Comparison of ENCODE assay signal across 11 cellular contexts in the genomic region with DNA sequence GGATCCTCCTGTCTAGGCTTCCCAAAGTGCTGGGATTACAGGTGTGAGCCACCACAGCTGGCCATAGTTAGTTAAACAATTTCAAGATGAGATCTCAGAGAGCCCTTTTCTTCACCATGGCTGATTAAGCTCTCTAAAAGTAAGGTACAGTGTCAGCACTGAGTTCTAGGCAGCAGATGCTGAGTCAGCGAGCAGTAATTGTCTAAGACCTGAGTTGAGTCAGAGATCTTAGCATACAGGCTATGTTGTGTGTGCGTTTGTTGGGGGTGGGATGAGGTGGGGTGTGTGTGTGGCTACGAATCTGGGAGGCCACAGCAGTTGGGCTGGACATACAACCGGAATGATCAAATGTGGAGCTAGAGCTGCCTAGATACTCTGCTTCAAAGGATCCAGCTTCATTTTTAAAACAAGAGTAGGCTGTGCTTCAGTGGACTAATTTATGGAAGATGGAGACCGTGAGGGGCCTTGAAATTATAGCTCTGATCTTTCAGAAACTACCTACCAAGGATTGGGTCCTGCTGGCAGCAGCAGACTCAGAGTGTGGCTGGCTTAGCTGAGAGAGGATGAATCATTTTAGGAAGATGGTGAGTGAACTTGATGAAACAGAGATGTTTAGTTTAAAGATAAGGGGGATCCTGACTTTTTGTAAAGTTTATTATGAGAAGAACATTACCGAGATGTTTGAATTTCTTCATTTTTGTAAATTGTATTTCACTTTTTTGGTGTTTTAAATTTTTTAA. TPM values are rescaled to one million over a fixed set of nuclear protein-coding genes. Genes with fewer than 3 reads are reported as not detected.
DNase-seq lines count a peak whose midpoint lies in the region; ATAC-seq, FAIRE-seq and TF ChIP-seq lines count a peak whose summit lies in the region.
"Had no signal": no experiment of that assay in that cellular context is flagged by ENCODE, and none has a peak within 500 bp of the region (broad histone marks: within the 10 kb centered on the region; RNA-seq: fewer than 3 reads in every experiment).

No MANE protein-coding gene starts in this region.

- peaks cover 3% of the 10 kb centered on the region for H3K79me1 ChIP-seq in trophoblast cell (ENCODE audit: low read length)

- TF ChIP-seq POLR2A in K562 (conservative IDR thresholded peaks at IDR 0.05) (no peak), erythroblast (IDR thresholded peaks at IDR 0.05; ENCODE audit: low read length) (no peak), lower leg skin (IDR thresholded peaks at IDR 0.05) (no peak)

- H3K27me3 ChIP-seq in MG63, result no peaks in the 10 kb centered on the region
- no peaks in the 10 kb centered on the region for H3K27me3 ChIP-seq in K562 (ENCODE audit: control insufficient read depth in 2 of 2, insufficient read depth in 2 of 2, low read length in 2 of 2)
- H3K27me3 ChIP-seq in trophoblast cell (ENCODE audit: insufficient read depth, low read length), result no peaks in the 10 kb centered on the region
- H3K27me3 ChIP-seq: transverse colon had no signal

- no peak overlapping the region for H4K12ac ChIP-seq in trophoblast cell (ENCODE audit: low read depth, low read length)

- H3K27ac ChIP-seq in K562 (ENCODE audit: extremely low read depth, low read depth, low read length) (no peak overlapping the region), trophoblast cell (ENCODE audit: low read depth, low read length) (no peak overlapping the region)
- H3K27ac ChIP-seq: prostate gland, transverse colon had no signal

- H2AFZ ChIP-seq in K562 (ENCODE audit: low read depth, low read length) (peak overlapping the region; percentile 58), trophoblast cell (ENCODE audit: insufficient read depth, low read length, poor library complexity) (no peak overlapping the region)

- H2BK5ac ChIP-seq in trophoblast cell (ENCODE audit: low read depth, low read length, poor library complexity), result no peak overlapping the region

- H3K4me2 ChIP-seq in K562 (ENCODE audit: insufficient read depth, low read length) (peak overlapping the region; percentile 19), trophoblast cell (ENCODE audit: low read length) (no peak overlapping the region)

- no peak overlapping the region for H4K8ac ChIP-seq in trophoblast cell (ENCODE audit: low read depth, low read length)

- H4K91ac ChIP-seq in trophoblast cell (ENCODE audit: low read depth, low read length), result no peak overlapping the region

- H3K36me3 ChIP-seq in MG63 (no peaks in the 10 kb centered on the region), K562 (ENCODE audit: control insufficient read depth, insufficient read depth, low read length) (no peaks in the 10 kb centered on the region), trophoblast cell (ENCODE audit: control insufficient read depth in 1 of 2, insufficient read depth in 2 of 2, low read length in 2 of 2) (no peaks in the 10 kb centered on the region)
- H3K36me3 ChIP-seq: prostate gland, transverse colon had no signal

- H3K9me1 ChIP-seq in K562 (ENCODE audit: control insufficient read depth, insufficient read depth, low read length), result no peaks in the 10 kb centered on the region

- DNase-seq in activated naive CD4-positive, alpha-beta T cell treated with Interleukin-2 at 50 U/mL for 16 hours, result peak; percentile 42
- DNase-seq in activated naive CD4-positive, alpha-beta T cell (lab: John Stamatoyannopoulos, UW), result no peak
- peak; percentile 1 for DNase-seq in MG63
- DNase-seq in K562 (ENCODE audit: extremely low read depth in 1 of 4, low spot score in 3 of 4), result peak in 3 of 4 experiments; percentile 32 to 74 (median 40)
- no peak for DNase-seq in trophoblast cell
- no peak for DNase-seq in head of caudate nucleus
- no peak for DNase-seq in erythroblast (lab: John Stamatoyannopoulos, UW)
- no peak for DNase-seq in lower leg skin (ENCODE audit: low spot score in 2 of 2)
- DNase-seq: transverse colon had no signal

- H3K18ac ChIP-seq in trophoblast cell (ENCODE audit: low read length), result no peak overlapping the region

- H3K9ac ChIP-seq in K562 (ENCODE audit: insufficient read depth in 1 of 2, low read depth in 2 of 2, low read length in 2 of 2), result no peak overlapping the region
- no peak overlapping the region for H3K9ac ChIP-seq in trophoblast cell (ENCODE audit: low read length)

- TF ChIP-seq RAD21 in K562 (CRISPR knock-in tag; conservative IDR thresholded peaks at IDR 0.05 in 1 of 2, IDR thresholded peaks at IDR 0.05 in 1 of 2), result no peak

- ATAC-seq in K562, result peak; percentile 72

- 21% methylated on average over 6 of the region's 6 CpGs for WGBS in K562 (ENCODE audit: insufficient coverage, low coverage, missing lambda C conversion rate)
- WGBS in trophoblast cell (ENCODE audit: extremely low coverage, insufficient coverage, insufficient read length), result no CpG with 5 or more reads among the region's 6 CpGs
- WGBS in lower leg skin, 2 donors, result 83 to 88% methylated on average over 6 of the region's 6 CpGs

- no peak for TF ChIP-seq CTCF in K562 (IDR thresholded peaks at IDR 0.05 in 2 of 3, conservative IDR thresholded peaks at IDR 0.05 in 1 of 3; ENCODE audit: insufficient read depth in 2 of 3, low read depth in 1 of 3, low read length in 3 of 3)
- TF ChIP-seq CTCF in lower leg skin (IDR thresholded peaks at IDR 0.05), result no peak

- no peak overlapping the region for H3K4ac ChIP-seq in trophoblast cell (ENCODE audit: low read depth, low read length)

- intact Hi-C loops in K562 (cut with micrococcal nuclease) (no loop called here), head of caudate nucleus (cut with DNase I) (no loop called here), lower leg skin (cut with DNase I; ENCODE audit: low total_unique reads) (no loop called here)

- no peaks in the 10 kb centered on the region for H3K9me3 ChIP-seq in MG63
- no peaks in the 10 kb centered on the region for H3K9me3 ChIP-seq in K562 (replicated peaks; ENCODE audit: control insufficient read depth, insufficient read depth, low read depth, low read length)
- no peaks in the 10 kb centered on the region for H3K9me3 ChIP-seq in trophoblast cell (ENCODE audit: insufficient read depth, low read depth, low read length)
- H3K9me3 ChIP-seq: prostate gland, transverse colon had no signal

- in situ Hi-C loops in K562 (cut with MboI), result no loop called here

- H4K20me1 ChIP-seq in K562 (replicated peaks; ENCODE audit: control insufficient read depth, insufficient read depth, low read length), result no peaks in the 10 kb centered on the region

- H2BK12ac ChIP-seq in trophoblast cell (ENCODE audit: low read length), result no peak overlapping the region

- FAIRE-seq in K562 (lab: Jason Lieb, UNC), result peak; percentile 60
- FAIRE-seq: colon had no signal

- POLR2A ChIA-PET in K562 (lab: Yijun Ruan, JAX), result interaction anchor here (0.8 to 1.7 kb wide), 8 partner anchors 10 to 93 kb away, joined by 3 to 5 read pairs (median 3); partner anchors contain the start of gene MTPN

- no peak overlapping the region for H2AK5ac ChIP-seq in trophoblast cell (ENCODE audit: low read length)

- H3K4me3 ChIP-seq in MG63, result no peak overlapping the region
- no peak overlapping the region for H3K4me3 ChIP-seq in K562
- H3K4me3 ChIP-seq in trophoblast cell (ENCODE audit: low read depth, low read length), result no peak overlapping the region
- no peak overlapping the region for H3K4me3 ChIP-seq in lower leg skin (ENCODE audit: low read depth, poor library complexity, severe bottlenecking)
- H3K4me3 ChIP-seq: prostate gland, transverse colon had no signal

- no peak overlapping the region for H2BK120ac ChIP-seq in trophoblast cell (ENCODE audit: insufficient read depth, low read length, poor library complexity)

- CTCF ChIA-PET in K562 (lab: Yijun Ruan, JAX; ENCODE audit: low intra/inter-chr PET ratio), result no interaction called here

- H3K4me1 ChIP-seq in K562 (replicated peaks in 1 of 2; ENCODE audit: control insufficient read depth in 2 of 2, insufficient read depth in 2 of 2, low read length in 2 of 2), result peaks cover 4 to 25% of the 10 kb centered on the region in 2 experiments; a peak in 3 of 5 replicates
- H3K4me1 ChIP-seq in trophoblast cell (ENCODE audit: control insufficient read depth in 1 of 2, insufficient read depth in 2 of 2, low read length in 2 of 2), result no peaks in the 10 kb centered on the region
- H3K4me1 ChIP-seq: prostate gland, transverse colon had no signal

- H3K14ac ChIP-seq in trophoblast cell (ENCODE audit: low read length), result peak overlapping the region; percentile 7

- no TSS peak for BruUV-seq in K562 (replicated peaks; lab: Mats Ljungman, UMichigan)

- H3K79me2 ChIP-seq in K562 (ENCODE audit: control insufficient read depth, insufficient read depth, low read length) (no peaks in the 10 kb centered on the region), trophoblast cell (ENCODE audit: control insufficient read depth, insufficient read depth, low read length, poor library complexity) (no peaks in the 10 kb centered on the region)

- H3K23ac ChIP-seq in trophoblast cell (ENCODE audit: low read length), result no peak overlapping the region

- TF ChIP-seq EP300 in K562 (IDR thresholded peaks at IDR 0.05; ENCODE audit: low read length), result no peak

TF ChIP-seq in K562, 482 proteins besides CTCF, POLR2A, EP300 and RAD21 (continues in another document):
- peak; percentile 51; the same call in 1 of the 2 replicates for TF ChIP-seq SMARCE1 (IDR thresholded peaks at IDR 0.05)

RNA-seq across cellular contexts. Expression of gene MTPN, which starts 17.5 kb away (rescaled TPM):
- total RNA-seq in MG63 (2014; rRNA removed; shearing (Covaris generic); ENCODE audit: low replicate concordance), result 52.9 and 71.2 TPM in 2 replicates
- total RNA-seq in K562 (2011; cell fraction: chromatin; rRNA removed; ENCODE audit: low replicate concordance), result 24.4 and 41.1 TPM in 2 replicates
- total RNA-seq in K562 (2011; cell fraction: nucleolus; rRNA removed), result 26.7 and 34.1 TPM in 2 replicates
- total RNA-seq in K562 (2011; cell fraction: nucleoplasm; rRNA removed), result 43.8 and 76.6 TPM in 2 replicates
- total RNA-seq in K562 (2014; rRNA removed) (94.4 and 128 TPM in 2 replicates), K562 (2014; rRNA removed; fragmentation: Illumina TruSeq; extraction: Trizol) (156 and 189 TPM in 2 replicates), K562 (2015; rRNA removed; fragmentation: Illumina TruSeq; extraction: Trizol) (154 and 159 TPM in 2 replicates), K562 (2021) (236 and 261 TPM in 2 replicates), lower leg skin (10 to 100 TPM; 59.6 to 83.3 (median 71.2) TPM)
- polyA plus RNA-seq in K562 (2011; rRNA removed) (189 and 191 TPM in 2 replicates), K562 (2014; fragmentation: Illumina TruSeq; extraction: Trizol) (224 and 243 TPM in 2 replicates), K562 (2014; fragmentation: Nextera tagmentation; extraction: Ambion mirVana) (10 to 100 TPM; 68.5 to 68.6 TPM), K562 (2014; rRNA removed) (133 and 148 TPM in 2 replicates)
- 69.3 and 142 TPM in 2 replicates for polyA plus RNA-seq in K562 (2011; cell fraction: cytosol; rRNA removed)
- 61.0 and 67.9 TPM in 2 replicates for polyA plus RNA-seq in K562 (2011; cell fraction: nucleus; rRNA removed)
- polyA plus RNA-seq in K562 (2012), result 190 and 199 TPM in 2 replicates
- polyA minus RNA-seq in K562 (2011; rRNA and poly(A)+ RNA removed), result 247 and 299 TPM in 2 replicates
- 168 and 172 TPM in 2 replicates for polyA minus RNA-seq in K562 (2011; cell fraction: cytosol; rRNA and poly(A)+ RNA removed)
- 70.3 and 88.3 TPM in 2 replicates for polyA minus RNA-seq in K562 (2011; cell fraction: nucleus; rRNA and poly(A)+ RNA removed)
- 164 and 166 TPM in 2 replicates for polyA plus RNA-seq in trophoblast cell (2013)

Comparison
In these comparisons a context has a peak if more than half of its experiments do, and no peak if none do; other contexts are left out.
1. DNase-seq: peak in activated naive CD4-positive, alpha-beta T cell treated with Interleukin-2 at 50 U/mL for 16 hours (single experiment), MG63 (single experiment) and K562 (3 of 4); none in activated naive CD4-positive, alpha-beta T cell (0 of 4), trophoblast cell (0 of 2), head of caudate nucleus (0 of 42), erythroblast (0 of 2) and lower leg skin (0 of 2).